9 cellular contexts compared by ENCODE assay signal in genomic region chr17:3722716-3723115, GRCh38. TPM values are rescaled to one million over a fixed set of nuclear protein-coding genes. Genes with fewer than 3 reads are reported as not detected.
DNase-seq lines count a peak whose midpoint lies in the region; ATAC-seq and TF ChIP-seq lines count a peak whose summit lies in the region.
"Had no signal": no experiment of that assay in that cellular context is flagged by ENCODE, and none has a peak within 500 bp of the region (broad histone marks: within the 10 kb centered on the region; RNA-seq: fewer than 3 reads in every experiment).

No MANE protein-coding gene starts in this region.

- H3K27me3 ChIP-seq in KMS-11 (ENCODE audit: insufficient read depth, low read depth), result no peaks in the 10 kb centered on the region
- no peaks in the 10 kb centered on the region for H3K27me3 ChIP-seq in colonic mucosa

- H3K36me3 ChIP-seq in KMS-11 (ENCODE audit: insufficient read depth) (no peaks in the 10 kb centered on the region), colonic mucosa (no peaks in the 10 kb centered on the region)

- H3K4me2 ChIP-seq in KMS-11, result peak overlapping the region; percentile 94

- ATAC-seq in naive B cell (ENCODE audit: low read depth in 2 of 2) (no peak), HG03439 (IDR thresholded peaks at IDR 0.05; ENCODE audit: unreplicated experiment) (no peak), GM18907 (IDR thresholded peaks at IDR 0.05; ENCODE audit: unreplicated experiment) (no peak)

- H4K20me1 ChIP-seq in KMS-11 (ENCODE audit: insufficient read depth), result no peaks in the 10 kb centered on the region

- H3K27ac ChIP-seq in KMS-11, result no peak overlapping the region; the same call in 1 of the 2 replicates
- peak overlapping the region; percentile 66 for H3K27ac ChIP-seq in colonic mucosa

- H3K4me1 ChIP-seq in KMS-11 (ENCODE audit: low read depth, poor library complexity, severe bottlenecking), result peaks cover 23% of the 10 kb centered on the region
- peaks cover 4% of the 10 kb centered on the region for H3K4me1 ChIP-seq in colonic mucosa

- intact Hi-C loops in colonic mucosa (cut with DNase I), result no loop called here

- H3K4me3 ChIP-seq in KMS-11 (IDR thresholded peaks at IDR 0.05; ENCODE audit: insufficient read depth, low read depth, low read length), result no peak overlapping the region
- H3K4me3 ChIP-seq in colonic mucosa, result peak overlapping the region; percentile 95

- peak overlapping the region; percentile 72; the same call in 1 of the 2 replicates for H3K9ac ChIP-seq in KMS-11
- H3K9ac ChIP-seq in colonic mucosa (ENCODE audit: low read depth in 2 of 2, low read length in 2 of 2), result peak overlapping the region; percentile 84 to 93

- peaks cover 1 to 8% of the 10 kb centered on the region in 2 donors for H3K36me3 Mint-ChIP-seq in naive B cell

- peak overlapping the region; percentile 17 to 96 (median 90) for H3K27ac Mint-ChIP-seq in naive B cell

- H3K79me2 ChIP-seq in KMS-11 (ENCODE audit: insufficient read depth, low read depth), result peaks cover 31% of the 10 kb centered on the region

- H3K9me3 ChIP-seq in colonic mucosa, result no peaks in the 10 kb centered on the region

- TF ChIP-seq CTCF in KMS-11 (conservative IDR thresholded peaks at IDR 0.05; ENCODE audit: low read depth, low read length) (no peak), colonic mucosa (IDR thresholded peaks at IDR 0.05) (no peak)

- peaks cover 42 to 75% (median 57%) of the 10 kb centered on the region in 3 donors for H3K4me1 Mint-ChIP-seq in naive B cell

- peak overlapping the region; percentile 86; the same call in 1 of the 2 replicates for H2AFZ ChIP-seq in KMS-11 (ENCODE audit: low read depth)

- DNase-seq in AG20443 (ENCODE audit: low spot score), result peak; percentile 25
- no peak for DNase-seq in colonic mucosa
- no peak for DNase-seq in naive B cell
- DNase-seq in NCI-H1417 treated with DMSO at 0.1 percent for 48 hours (lab: John Stamatoyannopoulos, UW), result no peak
- no peak for DNase-seq in HPDE6-E6E7 (ENCODE audit: extremely low spot score)
- DNase-seq: T-helper 9 cell had no signal

- peak overlapping the region; percentile 79 to 96 (median 91) for H3K4me3 Mint-ChIP-seq in naive B cell

- no peaks in the 10 kb centered on the region for H3K27me3 Mint-ChIP-seq in naive B cell

- H3K9me3 Mint-ChIP-seq in naive B cell, result no peaks in the 10 kb centered on the region

RNA-seq across cellular contexts. Expression of gene HASPIN, which starts 1.0 kb away (rescaled TPM):
- total RNA-seq in colonic mucosa, result 10 to 100 TPM in 1 of 2 donors, 1 to 10 TPM in 1; 2.6 to 13.2 TPM
- 1 to 10 TPM in 1 of 6 donors, under 1 TPM in 5; 0.19 to 2.3 (median 0.74) TPM for polyA plus RNA-seq in naive B cell (ENCODE audit: low read depth in 6 of 6)

RNA-seq across cellular contexts. Expression of gene P2RX5, which starts 26.8 kb away (rescaled TPM):
- 1 to 10 TPM in 1 of 2 donors, under 1 TPM in 1; 0.93 to 1.5 TPM for total RNA-seq in colonic mucosa
- polyA plus RNA-seq in naive B cell (ENCODE audit: low read depth in 6 of 6), result 100 to 1,000 TPM; 377 to 864 (median 638) TPM

RNA-seq across cellular contexts. Expression of gene EMC6, which starts 54.1 kb away (rescaled TPM):
- total RNA-seq in colonic mucosa, result 10 to 100 TPM; 38.1 to 61.2 TPM
- polyA plus RNA-seq in naive B cell (ENCODE audit: low read depth in 6 of 6), result 10 to 100 TPM; 38.9 to 83.4 (median 55.2) TPM

RNA-seq across cellular contexts. Expression of gene TAX1BP3, which starts 54.3 kb away (rescaled TPM):
- 100 to 1,000 TPM; 148 to 195 TPM for total RNA-seq in colonic mucosa
- polyA plus RNA-seq in naive B cell (ENCODE audit: low read depth in 6 of 6), result 10 to 100 TPM; 37.1 to 56.5 (median 45.1) TPM
